ENCODE assay signal across 15 cellular contexts in genomic region chr20:51034461-51034860, GRCh38. TPM values are rescaled to one million over a fixed set of nuclear protein-coding genes. Genes with fewer than 3 reads are reported as not detected.
A peak's percentile ranks its signal among the peaks of the same experiment; 100 is the strongest.
DNase-seq lines count a peak whose midpoint lies in the region; ATAC-seq and TF ChIP-seq lines count a peak whose summit lies in the region.
"Had no signal": no experiment of that assay in that cellular context is flagged by ENCODE, and none has a peak within 500 bp of the region (broad histone marks: within the 10 kb centered on the region; RNA-seq: fewer than 3 reads in every experiment).

No MANE protein-coding gene starts in this region.

- DNase-seq in DMS 273 treated with DMSO at 0.1 percent for 48 hours (lab: John Stamatoyannopoulos, UW), result peak; percentile 35
- DNase-seq in NCI-H446 treated with DMSO at 0.1 percent for 48 hours (lab: John Stamatoyannopoulos, UW), result peak; percentile 95
- no peak for DNase-seq in chondrocyte (ENCODE audit: low spot score)
- no peak for DNase-seq in progenitor cell of endocrine pancreas (ENCODE audit: low spot score, unreplicated experiment)
- no peak for DNase-seq in nephron progenitor cell
- DNase-seq in NK-92 (lab: John Stamatoyannopoulos, UW; ENCODE audit: unreplicated experiment), result no peak
- DNase-seq: activated CD4-positive, alpha-beta T cell treated with anti-CD3 and anti-CD28 coated beads, Interleukin-2, amount 50 U/mL, for 1 hour; colonic mucosa; DMS79; left ventricle myocardium superior; NCI-H187 treated with DMSO at 0.1 percent for 48 hours; posterior cingulate gyrus had no signal

- no peak overlapping the region for H3K4me3 Mint-ChIP-seq in chondrocyte (ENCODE audit: unreplicated experiment)
- no peak overlapping the region for H3K4me3 Mint-ChIP-seq in progenitor cell of endocrine pancreas (ENCODE audit: low read depth)
- H3K4me3 Mint-ChIP-seq in nephron progenitor cell, result no peak overlapping the region
- H3K4me3 Mint-ChIP-seq: stimulated activated effector memory CD8-positive, alpha-beta T cell treated with anti-CD3 and anti-CD28 coated beads, Interleukin-12 subunit alpha, Interleukin-12 subunit beta, amount 100 ng/mL, for 72 hours had no signal

- no peak for ATAC-seq in HG02610 (IDR thresholded peaks at IDR 0.05; ENCODE audit: unreplicated experiment)

- peaks cover 4% of the 10 kb centered on the region for H3K9me3 Mint-ChIP-seq in chondrocyte (ENCODE audit: low read depth)
- H3K9me3 Mint-ChIP-seq in progenitor cell of endocrine pancreas (ENCODE audit: low read depth), result no peaks in the 10 kb centered on the region
- peaks cover 7% of the 10 kb centered on the region for H3K9me3 Mint-ChIP-seq in nephron progenitor cell
- H3K9me3 Mint-ChIP-seq: stimulated activated effector memory CD8-positive, alpha-beta T cell treated with anti-CD3 and anti-CD28 coated beads, Interleukin-12 subunit alpha, Interleukin-12 subunit beta, amount 100 ng/mL, for 72 hours had no signal

- peaks cover 24% of the 10 kb centered on the region for H3K27me3 Mint-ChIP-seq in chondrocyte (ENCODE audit: low read depth)
- peaks cover 34% of the 10 kb centered on the region for H3K27me3 Mint-ChIP-seq in progenitor cell of endocrine pancreas
- H3K27me3 Mint-ChIP-seq in nephron progenitor cell (ENCODE audit: low read depth, poor library complexity), result peaks cover 12% of the 10 kb centered on the region

- H3K4me1 Mint-ChIP-seq in chondrocyte (ENCODE audit: low read depth), result peaks cover 38% of the 10 kb centered on the region
- H3K4me1 Mint-ChIP-seq in progenitor cell of endocrine pancreas (ENCODE audit: low read depth), result no peaks in the 10 kb centered on the region
- H3K4me1 Mint-ChIP-seq in nephron progenitor cell, result peaks cover 45% of the 10 kb centered on the region
- H3K4me1 Mint-ChIP-seq: stimulated activated effector memory CD8-positive, alpha-beta T cell treated with anti-CD3 and anti-CD28 coated beads, Interleukin-12 subunit alpha, Interleukin-12 subunit beta, amount 100 ng/mL, for 72 hours had no signal

- H3K27ac Mint-ChIP-seq in chondrocyte (ENCODE audit: unreplicated experiment) (peak overlapping the region; percentile 96), progenitor cell of endocrine pancreas (peak overlapping the region; percentile 41), nephron progenitor cell (no peak overlapping the region)
- H3K27ac Mint-ChIP-seq: stimulated activated effector memory CD8-positive, alpha-beta T cell treated with anti-CD3 and anti-CD28 coated beads, Interleukin-12 subunit alpha, Interleukin-12 subunit beta, amount 100 ng/mL, for 72 hours had no signal

- H3K36me3 Mint-ChIP-seq in chondrocyte (ENCODE audit: low read depth) (no peaks in the 10 kb centered on the region), progenitor cell of endocrine pancreas (ENCODE audit: insufficient read depth) (no peaks in the 10 kb centered on the region), nephron progenitor cell (ENCODE audit: low read depth) (no peaks in the 10 kb centered on the region)
- H3K36me3 Mint-ChIP-seq: stimulated activated effector memory CD8-positive, alpha-beta T cell treated with anti-CD3 and anti-CD28 coated beads, Interleukin-12 subunit alpha, Interleukin-12 subunit beta, amount 100 ng/mL, for 72 hours had no signal

- no peak for TF ChIP-seq CTCF in chondrocyte (IDR thresholded peaks at IDR 0.05)
- no peak for TF ChIP-seq CTCF in progenitor cell of endocrine pancreas (IDR thresholded peaks at IDR 0.05; ENCODE audit: unreplicated experiment)
- no peak for TF ChIP-seq CTCF in nephron progenitor cell (IDR thresholded peaks at IDR 0.05)

RNA-seq across cellular contexts. Expression of gene KCNG1, which starts 11.6 kb away (rescaled TPM):
- total RNA-seq in chondrocyte (2.9 to 14.6 TPM (median 13.0 TPM) in 3 replicates), progenitor cell of endocrine pancreas (7.8 and 10.5 TPM in 2 replicates)
- total RNA-seq: gastrocnemius medialis had no signal

Comparison
In these comparisons a context has a peak if more than half of its experiments do, and no peak if none do; other contexts are left out.
1. DNase-seq: peak in DMS 273 treated with DMSO at 0.1 percent for 48 hours (single experiment) and NCI-H446 treated with DMSO at 0.1 percent for 48 hours (single experiment); none in chondrocyte (single experiment), progenitor cell of endocrine pancreas (single experiment), nephron progenitor cell (single experiment) and NK-92 (single experiment).